In genomic region chr7:63603812-63604211, GRCh38 we compare ENCODE assay signal across 4 cellular contexts.
A peak's percentile ranks its signal among the peaks of the same experiment; 100 is the strongest.
DNase-seq lines count a peak whose midpoint lies in the region; ATAC-seq and TF ChIP-seq lines count a peak whose summit lies in the region.
"Not testable (repeated sequence)": the region's sequence is repeated elsewhere in the genome, so short reads cannot be mapped to it uniquely, and the experiment has no call there.

No MANE protein-coding gene starts in this region.

- DNase-seq in Right ventricle myocardium inferior (ENCODE audit: missing footprints): peak; percentile 31
- peak; percentile 55 for DNase-seq in mesenteric fat pad (ENCODE audit: low spot score)
- peak; percentile 71 for DNase-seq in osteocyte (ENCODE audit: extremely low spot score, unreplicated experiment)
- not testable (repeated sequence) for DNase-seq in upper lobe of right lung

- not testable (repeated sequence) for H3K27ac ChIP-seq in upper lobe of right lung

- H3K27me3 ChIP-seq in upper lobe of right lung: not testable (repeated sequence)

- H3K36me3 Mint-ChIP-seq in osteocyte (ENCODE audit: unreplicated experiment): not testable (repeated sequence)

- not testable (repeated sequence) for TF ChIP-seq CTCF in osteocyte (IDR thresholded peaks at IDR 0.05); upper lobe of right lung (IDR thresholded peaks at IDR 0.05)

- H3K27ac Mint-ChIP-seq in osteocyte (ENCODE audit: unreplicated experiment): not testable (repeated sequence)

- H3K9me3 ChIP-seq in upper lobe of right lung: not testable (repeated sequence)

- not testable (repeated sequence) for H3K9me3 Mint-ChIP-seq in osteocyte (ENCODE audit: unreplicated experiment)

- H3K27me3 Mint-ChIP-seq in osteocyte (ENCODE audit: unreplicated experiment): not testable (repeated sequence)

- not testable (repeated sequence) for ATAC-seq in Right ventricle myocardium inferior
- ATAC-seq in upper lobe of right lung: peak; percentile 36

- H3K4me3 Mint-ChIP-seq in osteocyte (ENCODE audit: unreplicated experiment): not testable (repeated sequence)

- not testable (repeated sequence) for H3K4me3 ChIP-seq in upper lobe of right lung

- not testable (repeated sequence) for H3K36me3 ChIP-seq in upper lobe of right lung

- H3K4me1 ChIP-seq in upper lobe of right lung: not testable (repeated sequence)

- intact Hi-C loops in Right ventricle myocardium inferior (cut with DNase I); upper lobe of right lung (cut with DNase I): not testable (repeated sequence)

- H3K4me1 Mint-ChIP-seq in osteocyte (ENCODE audit: unreplicated experiment): not testable (repeated sequence)
